Comparison of ENCODE assay signal across 2 cellular contexts in the genomic region with DNA sequence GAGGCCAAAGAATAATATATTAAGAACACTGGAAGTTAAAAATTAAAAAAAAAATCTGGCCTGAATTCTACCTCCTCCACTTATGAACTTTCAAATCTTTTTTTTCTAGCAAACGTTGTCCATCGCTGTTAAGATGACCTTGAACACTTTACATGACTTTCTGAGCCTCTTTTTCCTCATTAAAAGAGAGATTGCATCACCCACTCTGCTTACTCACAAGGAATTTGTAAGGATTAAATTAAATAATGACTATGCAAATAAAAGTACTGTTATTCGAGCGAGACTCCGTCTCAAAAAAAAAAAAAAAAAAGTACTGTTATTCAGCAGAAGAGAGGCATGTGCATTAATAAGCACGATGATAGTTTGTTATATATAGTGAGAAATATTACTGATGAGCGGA.
TF ChIP-seq lines count a peak whose summit lies in the region.

No MANE protein-coding gene starts in this region.

TF ChIP-seq in IMR-90, 13 proteins besides CTCF, POLR2A, EP300 and RAD21:
- TF ChIP-seq RFX5 (IDR thresholded peaks at IDR 0.05; ENCODE audit: low read depth, low read length), result no peak
- peak; percentile 93 for TF ChIP-seq CEBPB (IDR thresholded peaks at IDR 0.05; ENCODE audit: low read depth, low read length)
- peak; percentile 66 for TF ChIP-seq NFE2L2 (IDR thresholded peaks at IDR 0.05; ENCODE audit: low read depth, low read length)
- TF ChIP-seq ELK1 (IDR thresholded peaks at IDR 0.05; ENCODE audit: borderline replicate concordance, low read depth, low read length), result no peak
- TF ChIP-seq RCOR1 (IDR thresholded peaks at IDR 0.05; ENCODE audit: insufficient replicate concordance, low read length), result no peak
- no peak for TF ChIP-seq SMC3 (IDR thresholded peaks at IDR 0.05; ENCODE audit: low read depth, low read length)
- no peak for TF ChIP-seq CHD1 (IDR thresholded peaks at IDR 0.05; ENCODE audit: low read depth, low read length)
- no peak for TF ChIP-seq MAZ (IDR thresholded peaks at IDR 0.05; ENCODE audit: borderline replicate concordance, low read depth, low read length)
- TF ChIP-seq MAFK (IDR thresholded peaks at IDR 0.05; ENCODE audit: low read depth, low read length), result no peak
- TF ChIP-seq USF2 (IDR thresholded peaks at IDR 0.05; ENCODE audit: low read depth, low read length), result no peak
- no peak for TF ChIP-seq BHLHE40 (IDR thresholded peaks at IDR 0.05; ENCODE audit: low read depth, low read length)
- TF ChIP-seq FOS (IDR thresholded peaks at IDR 0.05; ENCODE audit: low read depth, low read length), result no peak

TF ChIP-seq in H1, 55 proteins besides CTCF, POLR2A, EP300 and RAD21:
- peak; percentile 85 for TF ChIP-seq CEBPB (IDR thresholded peaks at IDR 0.05; ENCODE audit: low read depth, low read length)
- no peak for TF ChIP-seq SUZ12 (IDR thresholded peaks at IDR 0.05; ENCODE audit: low read length)
